In the genomic region with DNA sequence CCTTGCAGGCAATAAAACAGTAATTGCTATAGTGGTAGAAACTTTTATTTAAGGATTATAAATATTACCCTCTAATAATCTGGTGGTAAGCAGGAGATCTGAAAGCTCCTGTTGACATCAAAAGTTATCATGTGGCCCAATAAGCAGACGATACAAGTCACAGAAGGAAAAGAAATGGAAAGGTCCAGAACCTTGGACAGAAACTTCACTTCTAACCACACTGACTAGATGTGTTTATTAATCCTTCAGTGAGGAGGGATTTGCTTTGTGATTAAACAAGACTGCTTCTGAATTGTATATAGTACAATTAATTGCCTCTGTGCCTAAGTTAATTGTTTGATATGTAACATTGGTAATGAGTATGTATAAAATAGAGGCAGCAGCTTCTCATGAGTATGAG, we compare ENCODE assay signal across 2 cellular contexts.
A peak's percentile ranks its signal among the peaks of the same experiment; 100 is the strongest.
TF ChIP-seq lines count a peak whose summit lies in the region.

No MANE protein-coding gene starts in this region.

TF ChIP-seq in HCT116, 20 proteins besides CTCF, POLR2A, EP300 and RAD21:
- no peak for TF ChIP-seq SRF (IDR thresholded peaks at IDR 0.05; ENCODE audit: low read depth)
- TF ChIP-seq, protein P1, sequence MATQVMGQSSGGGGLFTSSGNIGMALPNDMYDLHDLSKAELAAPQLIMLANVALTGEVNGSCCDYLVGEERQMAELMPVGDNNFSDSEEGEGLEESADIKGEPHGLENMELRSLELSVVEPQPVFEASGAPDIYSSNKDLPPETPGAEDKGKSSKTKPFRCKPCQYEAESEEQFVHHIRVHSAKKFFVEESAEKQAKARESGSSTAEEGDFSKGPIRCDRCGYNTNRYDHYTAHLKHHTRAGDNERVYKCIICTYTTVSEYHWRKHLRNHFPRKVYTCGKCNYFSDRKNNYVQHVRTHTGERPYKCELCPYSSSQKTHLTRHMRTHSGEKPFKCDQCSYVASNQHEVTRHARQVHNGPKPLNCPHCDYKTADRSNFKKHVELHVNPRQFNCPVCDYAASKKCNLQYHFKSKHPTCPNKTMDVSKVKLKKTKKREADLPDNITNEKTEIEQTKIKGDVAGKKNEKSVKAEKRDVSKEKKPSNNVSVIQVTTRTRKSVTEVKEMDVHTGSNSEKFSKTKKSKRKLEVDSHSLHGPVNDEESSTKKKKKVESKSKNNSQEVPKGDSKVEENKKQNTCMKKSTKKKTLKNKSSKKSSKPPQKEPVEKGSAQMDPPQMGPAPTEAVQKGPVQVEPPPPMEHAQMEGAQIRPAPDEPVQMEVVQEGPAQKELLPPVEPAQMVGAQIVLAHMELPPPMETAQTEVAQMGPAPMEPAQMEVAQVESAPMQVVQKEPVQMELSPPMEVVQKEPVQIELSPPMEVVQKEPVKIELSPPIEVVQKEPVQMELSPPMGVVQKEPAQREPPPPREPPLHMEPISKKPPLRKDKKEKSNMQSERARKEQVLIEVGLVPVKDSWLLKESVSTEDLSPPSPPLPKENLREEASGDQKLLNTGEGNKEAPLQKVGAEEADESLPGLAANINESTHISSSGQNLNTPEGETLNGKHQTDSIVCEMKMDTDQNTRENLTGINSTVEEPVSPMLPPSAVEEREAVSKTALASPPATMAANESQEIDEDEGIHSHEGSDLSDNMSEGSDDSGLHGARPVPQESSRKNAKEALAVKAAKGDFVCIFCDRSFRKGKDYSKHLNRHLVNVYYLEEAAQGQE (IDR thresholded peaks at IDR 0.05; ENCODE audit: low read depth) = peak; percentile 9; the same call in 1 of the 2 replicates

TF ChIP-seq in GM12878, 131 proteins besides CTCF, POLR2A, EP300 and RAD21:
- TF ChIP-seq, protein P1 (IDR thresholded peaks at IDR 0.05; ENCODE audit: low read depth, low read length) = peak; percentile 68; the same call in 1 of the 2 replicates
- TF ChIP-seq NR2C2 (IDR thresholded peaks at IDR 0.05; ENCODE audit: borderline replicate concordance, control insufficient read depth, insufficient read length, low read depth) = no peak
